Comparison of ENCODE assay signal across 8 cellular contexts in the genomic region with DNA sequence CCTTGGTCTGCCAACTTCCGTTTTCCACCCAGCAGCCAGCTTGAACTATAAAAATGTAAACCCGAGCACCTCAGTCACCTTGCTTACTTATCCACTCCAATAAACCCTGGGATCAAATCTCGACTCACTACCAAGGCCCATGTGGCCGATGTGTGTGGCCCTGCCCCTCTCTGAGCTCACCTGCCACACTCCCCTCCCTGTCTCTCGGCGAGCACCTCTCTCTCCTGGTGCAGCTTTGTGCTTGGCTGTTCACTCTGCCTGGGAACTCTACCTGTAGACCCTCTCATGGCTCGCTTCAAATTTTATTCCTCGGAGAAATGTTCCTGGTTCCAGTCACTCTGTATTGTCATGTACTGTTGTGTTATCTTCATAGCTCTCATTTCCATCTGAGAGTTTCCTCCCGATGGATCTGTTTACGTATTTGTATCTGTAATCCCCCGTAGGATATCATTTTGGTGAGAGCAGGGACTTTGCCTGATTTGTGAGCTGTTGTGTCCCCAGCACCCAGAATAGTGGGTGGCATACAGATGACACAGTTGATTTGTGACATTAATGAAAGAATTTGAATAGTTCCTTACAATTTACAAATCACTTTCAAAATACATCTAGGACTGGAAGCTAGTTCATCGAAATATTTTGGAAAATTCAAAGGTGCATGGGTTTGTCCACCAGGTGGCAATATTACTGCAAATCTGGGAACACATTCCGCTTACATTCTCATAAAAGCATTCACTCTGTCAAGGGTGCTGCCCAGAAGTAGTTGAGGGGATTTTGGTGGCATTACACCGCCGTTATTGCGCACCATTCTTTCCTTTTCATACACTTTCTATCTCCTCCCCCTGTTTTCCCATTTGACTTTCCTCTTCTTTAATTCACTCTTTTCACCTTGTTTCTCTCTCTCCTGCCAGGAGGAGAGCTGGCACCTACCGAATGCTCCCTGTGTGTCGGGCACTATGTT.
DNase-seq lines count a peak whose midpoint lies in the region; ATAC-seq, FAIRE-seq and TF ChIP-seq lines count a peak whose summit lies in the region.

No MANE protein-coding gene starts in this region.

- peak; percentile 88 for TF ChIP-seq RAD21 in Ishikawa (IDR thresholded peaks at IDR 0.05; ENCODE audit: low read depth)

- DNase-seq in ELF-1 (ENCODE audit: low read depth, low spot score) (peak; percentile 45), RCC 7860 (ENCODE audit: low spot score) (peak; percentile 53), endothelial cell (ENCODE audit: low spot score) (peak; percentile 53), myocyte (ENCODE audit: low read depth) (peak; percentile 75)
- no peak for DNase-seq in stimulated activated naive CD4-positive, alpha-beta T cell treated with Interleukin-2 at 50 U/mL for 16 hours (lab: John Stamatoyannopoulos, UW)
- no peak for DNase-seq in activated CD4-positive, alpha-beta T cell treated with anti-CD3 and anti-CD28 coated beads for 1 hour
- no peak for DNase-seq in effector memory CD8-positive, alpha-beta T cell

- no peak overlapping the region for H3K4me3 Mint-ChIP-seq in endothelial cell (ENCODE audit: unreplicated experiment)
- no peak overlapping the region for H3K4me3 Mint-ChIP-seq in effector memory CD8-positive, alpha-beta T cell

- H3K27me3 Mint-ChIP-seq in endothelial cell (ENCODE audit: unreplicated experiment): peaks cover 5% of the 10 kb centered on the region
- H3K27me3 Mint-ChIP-seq in effector memory CD8-positive, alpha-beta T cell: peaks cover 8 to 13% of the 10 kb centered on the region in 2 donors

- FAIRE-seq in RCC 7860 (lab: Jason Lieb, UNC): peak; percentile 79

- peak; percentile 95 for TF ChIP-seq CTCF in endothelial cell (IDR thresholded peaks at IDR 0.05; ENCODE audit: unreplicated experiment)

- peaks cover 31% of the 10 kb centered on the region for H3K36me3 Mint-ChIP-seq in endothelial cell (ENCODE audit: low read depth, unreplicated experiment)
- H3K36me3 Mint-ChIP-seq in effector memory CD8-positive, alpha-beta T cell (ENCODE audit: insufficient read depth): no peaks in the 10 kb centered on the region

- H3K9me3 Mint-ChIP-seq in endothelial cell (ENCODE audit: unreplicated experiment): no peaks in the 10 kb centered on the region
- no peaks in the 10 kb centered on the region for H3K9me3 Mint-ChIP-seq in effector memory CD8-positive, alpha-beta T cell

- no peak for ATAC-seq in effector memory CD8-positive, alpha-beta T cell (replicated peaks)

- H3K4me1 Mint-ChIP-seq in endothelial cell (ENCODE audit: unreplicated experiment): peaks cover 42% of the 10 kb centered on the region
- peaks cover 17 to 26% of the 10 kb centered on the region in 2 donors for H3K4me1 Mint-ChIP-seq in effector memory CD8-positive, alpha-beta T cell (ENCODE audit: low read depth in 2 of 2)

- no peak for TF ChIP-seq EP300 in Ishikawa (IDR thresholded peaks at IDR 0.05; ENCODE audit: borderline replicate concordance)

- H3K27ac Mint-ChIP-seq in endothelial cell (ENCODE audit: unreplicated experiment): peak overlapping the region; percentile 72
- no peak overlapping the region for H3K27ac Mint-ChIP-seq in effector memory CD8-positive, alpha-beta T cell

TF ChIP-seq in Ishikawa, 13 proteins besides CTCF, POLR2A, EP300 and RAD21:
- peak; percentile 73 for TF ChIP-seq TEAD4 (IDR thresholded peaks at IDR 0.05)
- no peak for TF ChIP-seq CEBPB (IDR thresholded peaks at IDR 0.05)
TF ChIP-seq in Ishikawa: peak in this region for 1.

Comparison
In these comparisons a context has a peak if more than half of its experiments do, and no peak if none do; other contexts are left out.
1. DNase-seq: peak in ELF-1 (single experiment), RCC 7860 (single experiment), endothelial cell (single experiment) and myocyte (single experiment); none in stimulated activated naive CD4-positive, alpha-beta T cell treated with Interleukin-2 at 50 U/mL for 16 hours (single experiment), activated CD4-positive, alpha-beta T cell treated with anti-CD3 and anti-CD28 coated beads for 1 hour (single experiment) and effector memory CD8-positive, alpha-beta T cell (0 of 3).